15 cellular contexts compared by ENCODE assay signal in genomic region chr3:150733373-150733935, GRCh38. TPM values are rescaled to one million over a fixed set of nuclear protein-coding genes. Genes with fewer than 3 reads are reported as not detected.
DNase-seq lines count a peak whose midpoint lies in the region; ATAC-seq and TF ChIP-seq lines count a peak whose summit lies in the region.
"Had no signal": no experiment of that assay in that cellular context is flagged by ENCODE, and none has a peak within 500 bp of the region (broad histone marks: within the 10 kb centered on the region; RNA-seq: fewer than 3 reads in every experiment).

No MANE protein-coding gene starts in this region.

- POLR2A ChIA-PET in naive thymus-derived CD8-positive, alpha-beta T cell (lab: Charles Lee), result no interaction called here

- H3K27me3 Mint-ChIP-seq in naive thymus-derived CD8-positive, alpha-beta T cell, result no peaks in the 10 kb centered on the region
- H3K27me3 Mint-ChIP-seq: dendritic cell treated with granulocyte-macrophage colony-stimulating factor and Interleukin-4, amounts not matched to agents 40 ng/mL and 50 ng/mL, for 4 days had no signal

- TF ChIP-seq CTCF in fibroblast of pulmonary artery (IDR thresholded peaks at IDR 0.05; ENCODE audit: low read length, missing control alignments), result no peak

- no peaks in the 10 kb centered on the region for H3K9me3 Mint-ChIP-seq in stimulated activated effector memory CD8-positive, alpha-beta T cell treated with anti-CD3 and anti-CD28 coated beads, Interleukin-12 subunit alpha, Interleukin-12 subunit beta, amount 100 ng/mL, for 72 hours
- H3K9me3 Mint-ChIP-seq in naive thymus-derived CD8-positive, alpha-beta T cell, result no peaks in the 10 kb centered on the region
- H3K9me3 Mint-ChIP-seq: dendritic cell treated with granulocyte-macrophage colony-stimulating factor and Interleukin-4, amounts not matched to agents 40 ng/mL and 50 ng/mL, for 4 days had no signal

- H3K4me1 Mint-ChIP-seq in stimulated activated effector memory CD8-positive, alpha-beta T cell treated with anti-CD3 and anti-CD28 coated beads, Interleukin-12 subunit alpha, Interleukin-12 subunit beta, amount 100 ng/mL, for 72 hours, result peaks cover 41% of the 10 kb centered on the region
- H3K4me1 Mint-ChIP-seq in naive thymus-derived CD8-positive, alpha-beta T cell, result peaks cover 7 to 15% (median 13%) of the 10 kb centered on the region in 4 donors

- peak; percentile 30 for ATAC-seq in Right ventricle myocardium inferior
- ATAC-seq in stimulated activated effector memory CD8-positive, alpha-beta T cell treated with anti-CD3 and anti-CD28 coated beads, Interleukin-12 subunit alpha, Interleukin-12 subunit beta, amount 100 ng/mL, for 72 hours, result no peak
- no peak for ATAC-seq in GM19463 (IDR thresholded peaks at IDR 0.05; ENCODE audit: unreplicated experiment)
- ATAC-seq in naive thymus-derived CD8-positive, alpha-beta T cell, result no peak
- no peak for ATAC-seq in GM18861 (IDR thresholded peaks at IDR 0.05; ENCODE audit: unreplicated experiment)

- peaks cover 15% of the 10 kb centered on the region for H3K36me3 Mint-ChIP-seq in stimulated activated effector memory CD8-positive, alpha-beta T cell treated with anti-CD3 and anti-CD28 coated beads, Interleukin-12 subunit alpha, Interleukin-12 subunit beta, amount 100 ng/mL, for 72 hours
- peaks cover 0 to 7% (median 2%) of the 10 kb centered on the region in 3 donors for H3K36me3 Mint-ChIP-seq in naive thymus-derived CD8-positive, alpha-beta T cell

- H3K27ac Mint-ChIP-seq in stimulated activated effector memory CD8-positive, alpha-beta T cell treated with anti-CD3 and anti-CD28 coated beads, Interleukin-12 subunit alpha, Interleukin-12 subunit beta, amount 100 ng/mL, for 72 hours, result peak overlapping the region; percentile 15
- no peak overlapping the region for H3K27ac Mint-ChIP-seq in naive thymus-derived CD8-positive, alpha-beta T cell
- H3K27ac Mint-ChIP-seq: dendritic cell treated with granulocyte-macrophage colony-stimulating factor and Interleukin-4, amounts not matched to agents 40 ng/mL and 50 ng/mL, for 4 days had no signal

- no peak overlapping the region for H3K4me3 Mint-ChIP-seq in stimulated activated effector memory CD8-positive, alpha-beta T cell treated with anti-CD3 and anti-CD28 coated beads, Interleukin-12 subunit alpha, Interleukin-12 subunit beta, amount 100 ng/mL, for 72 hours
- H3K4me3 Mint-ChIP-seq in naive thymus-derived CD8-positive, alpha-beta T cell, result no peak overlapping the region
- H3K4me3 Mint-ChIP-seq: dendritic cell treated with granulocyte-macrophage colony-stimulating factor and Interleukin-4, amounts not matched to agents 40 ng/mL and 50 ng/mL, for 4 days had no signal

- no peak overlapping the region for H3K4me3 ChIP-seq in fibroblast of pulmonary artery (replicated peaks; ENCODE audit: low read depth, low read length)
- H3K4me3 ChIP-seq: uterus had no signal

- intact Hi-C loops in Right ventricle myocardium inferior (cut with DNase I) (no loop called here), cardiac septum (cut with DNase I) (loop anchor here (2.0 kb wide), 1 partner anchor 29 kb away; the partner anchor contains the start of gene SIAH2)

- DNase-seq in Right ventricle myocardium inferior (ENCODE audit: missing footprints), result no peak
- no peak for DNase-seq in cardiac septum (ENCODE audit: low spot score)
- peak; percentile 47 for DNase-seq in UCSD-AML1 (lab: John Stamatoyannopoulos, UW; ENCODE audit: unreplicated experiment)
- peak; percentile 21 for DNase-seq in fibroblast of pulmonary artery (ENCODE audit: low read depth)
- DNase-seq in stimulated activated effector memory CD8-positive, alpha-beta T cell treated with anti-CD3 and anti-CD28 coated beads, Interleukin-12 subunit alpha, Interleukin-12 subunit beta, amount 100 ng/mL, for 72 hours (ENCODE audit: low spot score in 2 of 2), result no peak
- DNase-seq in naive thymus-derived CD8-positive, alpha-beta T cell, result no peak
- DNase-seq: DMS 273 treated with DMSO at 0.1 percent for 48 hours; NCI-H2171 treated with DMSO at 0.1 percent for 48 hours; stimulated activated CD4-positive, alpha-beta T cell treated with anti-CD3 and anti-CD28 coated beads, Interleukin-4, amount 100 ng/mL, for 1 hour; stimulated activated naive CD4-positive, alpha-beta T cell; uterus had no signal

RNA-seq across cellular contexts. Expression of gene SIAH2, which starts 29.5 kb away (rescaled TPM):
- 20.6 TPM for total RNA-seq in Right ventricle myocardium inferior
- 34.4 TPM for total RNA-seq in cardiac septum
- total RNA-seq in naive thymus-derived CD8-positive, alpha-beta T cell, result 10 to 100 TPM; 16.9 to 18.4 TPM
- polyA plus RNA-seq in naive thymus-derived CD8-positive, alpha-beta T cell, result 10 to 100 TPM; 10.9 to 20.5 (median 20.3) TPM

RNA-seq across cellular contexts. Expression of gene ERICH6, which starts 29.7 kb away (rescaled TPM):
- not detected for total RNA-seq in Right ventricle myocardium inferior
- 0.19 TPM for total RNA-seq in cardiac septum
- total RNA-seq in naive thymus-derived CD8-positive, alpha-beta T cell, result not detected
- polyA plus RNA-seq in naive thymus-derived CD8-positive, alpha-beta T cell, result under 1 TPM; 0.14 to 0.60 (median 0.27) TPM
- total RNA-seq: uterus had no signal
- polyA plus RNA-seq: AG04450 had no signal

Comparison
In these comparisons a context has a peak if more than half of its experiments do, and no peak if none do; other contexts are left out.
1. DNase-seq: peak in UCSD-AML1 (single experiment) and fibroblast of pulmonary artery (single experiment); none in Right ventricle myocardium inferior (single experiment), cardiac septum (single experiment), stimulated activated effector memory CD8-positive, alpha-beta T cell treated with anti-CD3 and anti-CD28 coated beads, Interleukin-12 subunit alpha, Interleukin-12 subunit beta, amount 100 ng/mL, for 72 hours (0 of 2) and naive thymus-derived CD8-positive, alpha-beta T cell (0 of 10).